Comparison of ENCODE assay signal across 10 cellular contexts in genomic region chr1:78651247-78651646, GRCh38. TPM values are rescaled to one million over a fixed set of nuclear protein-coding genes. Genes with fewer than 3 reads are reported as not detected.
A peak's percentile ranks its signal among the peaks of the same experiment; 100 is the strongest.
DNase-seq lines count a peak whose midpoint lies in the region; ATAC-seq, FAIRE-seq and TF ChIP-seq lines count a peak whose summit lies in the region.
"Had no signal": no experiment of that assay in that cellular context is flagged by ENCODE, and none has a peak within 500 bp of the region (broad histone marks: within the 10 kb centered on the region; RNA-seq: fewer than 3 reads in every experiment).

No MANE protein-coding gene starts in this region.

- H3K4me3 ChIP-seq in endothelial cell of umbilical vein (replicated peaks in 1 of 3; ENCODE audit: insufficient read depth in 1 of 3, low read depth in 1 of 3, low read length in 3 of 3), result no peak overlapping the region
- H3K4me3 ChIP-seq in OCI-LY7 (ENCODE audit: low read depth, low read length, poor library complexity, severe bottlenecking), result no peak overlapping the region
- H3K4me3 ChIP-seq in WERI-Rb-1 (ENCODE audit: low read depth, low read length), result no peak overlapping the region

- H3K4me2 ChIP-seq in endothelial cell of umbilical vein (ENCODE audit: insufficient read depth, low read length) (peak overlapping the region; percentile 81), OCI-LY7 (ENCODE audit: low read length) (no peak overlapping the region)

- H3K36me3 Mint-ChIP-seq in activated CD8-positive, alpha-beta memory T cell treated with anti-CD3 and anti-CD28 coated beads, Interleukin-2, amount 10 ng/mL, durations not matched to agents 7 days and 5 days, result peaks cover 85% of the 10 kb centered on the region

- H3K9me2 ChIP-seq in OCI-LY7 (ENCODE audit: insufficient read depth, low read length), result no peaks in the 10 kb centered on the region

- peaks cover 55% of the 10 kb centered on the region for H3K4me1 Mint-ChIP-seq in activated CD8-positive, alpha-beta memory T cell treated with anti-CD3 and anti-CD28 coated beads, Interleukin-2, amount 10 ng/mL, durations not matched to agents 7 days and 5 days

- no peaks in the 10 kb centered on the region for H4K20me1 ChIP-seq in endothelial cell of umbilical vein (replicated peaks; ENCODE audit: control insufficient read depth, extremely low read depth, insufficient read depth, low read length)
- H4K20me1 ChIP-seq in OCI-LY7 (ENCODE audit: insufficient read depth, low read length), result no peaks in the 10 kb centered on the region

- CTCF ChIA-PET in activated CD8-positive, alpha-beta memory T cell treated with anti-CD3 and anti-CD28 coated beads, Interleukin-2, amount 10 ng/mL, durations not matched to agents 7 days and 5 days (lab: Charles Lee), result interaction anchor here (0.8 kb wide), 1 partner anchor 23 kb away, joined by 3 read pairs; no protein-coding TSS in a partner anchor
- CTCF ChIA-PET in endothelial cell of umbilical vein (lab: Charles Lee) (interaction anchor here (1.0 kb wide), 1 partner anchor 33 kb away, joined by 4 read pairs; no protein-coding TSS in a partner anchor), OCI-LY7 (lab: Charles Lee; ENCODE audit: unreplicated experiment) (no interaction called here)

- BruUV-seq in endothelial cell of umbilical vein (replicated peaks; lab: Mats Ljungman, UMichigan) (no TSS peak), OCI-LY7 (replicated peaks; lab: Mats Ljungman, UMichigan) (no TSS peak)

- no peaks in the 10 kb centered on the region for H3K27me3 ChIP-seq in endothelial cell of umbilical vein (ENCODE audit: control insufficient read depth in 2 of 2, insufficient read depth in 2 of 2, low read length in 2 of 2)
- H3K27me3 ChIP-seq in WERI-Rb-1 (ENCODE audit: insufficient read depth, low read depth, severe bottlenecking), result no peaks in the 10 kb centered on the region
- H3K27me3 ChIP-seq: pancreas had no signal

- peak; percentile 45 for ATAC-seq in activated CD8-positive, alpha-beta memory T cell treated with anti-CD3 and anti-CD28 coated beads, Interleukin-2, amount 10 ng/mL, durations not matched to agents 7 days and 5 days
- ATAC-seq: pancreas had no signal

- TF ChIP-seq CTCF in endothelial cell of umbilical vein (IDR thresholded peaks at IDR 0.05; ENCODE audit: extremely low read depth in 1 of 2, insufficient read depth in 1 of 2, low read depth in 1 of 2, low read length in 2 of 2) (no peak), OCI-LY7 (conservative IDR thresholded peaks at IDR 0.05; ENCODE audit: low read length) (no peak), WERI-Rb-1 (IDR thresholded peaks at IDR 0.05; ENCODE audit: low read depth, low read length) (no peak)

- H3K27ac Mint-ChIP-seq in activated CD8-positive, alpha-beta memory T cell treated with anti-CD3 and anti-CD28 coated beads, Interleukin-2, amount 10 ng/mL, durations not matched to agents 7 days and 5 days, result peak overlapping the region; percentile 86

- POLR2A ChIA-PET in endothelial cell of umbilical vein (lab: Charles Lee) (no interaction called here), OCI-LY7 (lab: Charles Lee) (no interaction called here)

- H3K9me3 Mint-ChIP-seq in activated CD8-positive, alpha-beta memory T cell treated with anti-CD3 and anti-CD28 coated beads, Interleukin-2, amount 10 ng/mL, durations not matched to agents 7 days and 5 days (ENCODE audit: low read depth), result peaks cover 17% of the 10 kb centered on the region

- intact Hi-C loops in endothelial cell of umbilical vein (cut with micrococcal nuclease), result no loop called here
- intact Hi-C loops in OCI-LY7 (cut with micrococcal nuclease; ENCODE audit: unreplicated experiment), result no loop called here

- no peak for TF ChIP-seq POLR2A in endothelial cell of umbilical vein (IDR thresholded peaks at IDR 0.05; ENCODE audit: low read depth, low read length)

- no peaks in the 10 kb centered on the region for H3K9me1 ChIP-seq in endothelial cell of umbilical vein (replicated peaks; ENCODE audit: control insufficient read depth, extremely low read depth, insufficient read depth, low read length)

- H3K9me3 ChIP-seq in endothelial cell of umbilical vein (replicated peaks; ENCODE audit: control insufficient read depth, insufficient read depth, low read length) (no peaks in the 10 kb centered on the region), OCI-LY7 (ENCODE audit: low read length) (no peaks in the 10 kb centered on the region), WERI-Rb-1 (ENCODE audit: severe bottlenecking) (peaks cover 6% of the 10 kb centered on the region)
- H3K9me3 ChIP-seq: pancreas had no signal

- H2AFZ ChIP-seq in endothelial cell of umbilical vein (ENCODE audit: low read depth, low read length), result no peak overlapping the region
- H2AFZ ChIP-seq in OCI-LY7 (ENCODE audit: low read length), result no peak overlapping the region

- H3K9ac ChIP-seq in endothelial cell of umbilical vein (replicated peaks; ENCODE audit: extremely low read depth, insufficient read depth, low read length), result no peak overlapping the region

- peak; percentile 58 for DNase-seq in activated CD8-positive, alpha-beta memory T cell treated with anti-CD3 and anti-CD28 coated beads, Interleukin-2, amount 10 ng/mL, durations not matched to agents 7 days and 5 days
- no peak for DNase-seq in activated CD8-positive, alpha-beta memory T cell treated with anti-CD3 and anti-CD28 coated beads for 24 hours
- DNase-seq in OCI-M1 (lab: John Stamatoyannopoulos, UW), result peak; percentile 68
- DNase-seq in endothelial cell of umbilical vein (ENCODE audit: low read depth, low spot score), result peak; percentile 37
- peak; percentile 16 for DNase-seq in stimulated activated CD4-positive, alpha-beta T cell treated with anti-CD3 and anti-CD28 coated beads, Interleukin-4, amount 100 ng/mL, for 24 hours
- no peak for DNase-seq in ureter (ENCODE audit: low spot score)
- no peak for DNase-seq in OCI-LY7 (ENCODE audit: low spot score)
- no peak for DNase-seq in WERI-Rb-1

- H3K4me3 Mint-ChIP-seq in activated CD8-positive, alpha-beta memory T cell treated with anti-CD3 and anti-CD28 coated beads, Interleukin-2, amount 10 ng/mL, durations not matched to agents 7 days and 5 days, result peak overlapping the region; percentile 87

- dilution Hi-C loops in endothelial cell of umbilical vein (cut with MboI; ENCODE audit: extremely low pct_ligation_motif_present, low sequenced_read_pairs), result no loop called here

- H3K36me3 ChIP-seq in endothelial cell of umbilical vein (ENCODE audit: control insufficient read depth in 2 of 2, extremely low read depth in 1 of 2, insufficient read depth in 2 of 2, low read length in 2 of 2), result no peaks in the 10 kb centered on the region
- no peaks in the 10 kb centered on the region for H3K36me3 ChIP-seq in OCI-LY7 (ENCODE audit: insufficient read depth, low read length)
- H3K36me3 ChIP-seq in WERI-Rb-1, result no peaks in the 10 kb centered on the region
- H3K36me3 ChIP-seq: pancreas had no signal

- no peak for FAIRE-seq in endothelial cell of umbilical vein (lab: Jason Lieb, UNC)
- FAIRE-seq: pancreas had no signal

- H3K4me1 ChIP-seq in endothelial cell of umbilical vein (ENCODE audit: control insufficient read depth, extremely low read depth, insufficient read depth, low read length) (peaks cover 8% of the 10 kb centered on the region), OCI-LY7 (ENCODE audit: insufficient read depth, low read length, poor library complexity, severe bottlenecking) (no peaks in the 10 kb centered on the region)

- H3K27me3 Mint-ChIP-seq in activated CD8-positive, alpha-beta memory T cell treated with anti-CD3 and anti-CD28 coated beads, Interleukin-2, amount 10 ng/mL, durations not matched to agents 7 days and 5 days, result no peaks in the 10 kb centered on the region

- no peak overlapping the region for H3K27ac ChIP-seq in endothelial cell of umbilical vein (ENCODE audit: insufficient read depth, low read depth, low read length)
- no peak overlapping the region for H3K27ac ChIP-seq in OCI-LY7 (ENCODE audit: low read depth, low read length, poor library complexity, severe bottlenecking)
- H3K27ac ChIP-seq in WERI-Rb-1, result no peak overlapping the region
- H3K27ac ChIP-seq: pancreas, VCaP had no signal

- H3K79me2 ChIP-seq in endothelial cell of umbilical vein (ENCODE audit: control insufficient read depth, insufficient read depth, low read length), result no peaks in the 10 kb centered on the region
- H3K79me2 ChIP-seq in OCI-LY7 (ENCODE audit: insufficient read depth, low read depth, low read length), result no peaks in the 10 kb centered on the region

TF ChIP-seq in endothelial cell of umbilical vein, 7 proteins besides CTCF, POLR2A, EP300 and RAD21 (continues in another document):
- no peak for TF ChIP-seq POLR2AphosphoS5 (IDR thresholded peaks at IDR 0.05; ENCODE audit: insufficient read depth, low read depth, low read length)
- no peak for TF ChIP-seq JUN (IDR thresholded peaks at IDR 0.05; ENCODE audit: borderline replicate concordance, insufficient read depth, insufficient read length, low read depth)

RNA-seq across cellular contexts. Expression of gene IFI44, which starts 1.6 kb away (rescaled TPM):
- 100 to 1,000 TPM; 155 to 367 TPM for total RNA-seq in activated CD8-positive, alpha-beta memory T cell treated with anti-CD3 and anti-CD28 coated beads, Interleukin-2, amount 10 ng/mL, durations not matched to agents 7 days and 5 days
- 9.6 and 11.8 TPM in 2 replicates for total RNA-seq in endothelial cell of umbilical vein
- polyA plus RNA-seq in endothelial cell of umbilical vein, result 10.1 and 12.3 TPM in 2 replicates
- 14.2 and 16.1 TPM in 2 replicates for polyA plus RNA-seq in endothelial cell of umbilical vein (2011; cell fraction: cytosol; rRNA removed)
- 45.8 and 48.3 TPM in 2 replicates for polyA plus RNA-seq in endothelial cell of umbilical vein (2011; cell fraction: nucleus; rRNA removed)
- 17.1 and 29.7 TPM in 2 replicates for polyA plus RNA-seq in endothelial cell of umbilical vein (2012)
- 20.1 and 21.7 TPM in 2 replicates for polyA minus RNA-seq in endothelial cell of umbilical vein
- polyA minus RNA-seq in endothelial cell of umbilical vein (2011; cell fraction: cytosol; rRNA and poly(A)+ RNA removed), result 0.92 TPM
- polyA minus RNA-seq in endothelial cell of umbilical vein (2011; cell fraction: nucleus; rRNA and poly(A)+ RNA removed), result 24.0 and 30.1 TPM in 2 replicates
- 19.7 TPM for total RNA-seq in ureter
- not detected in 2 replicates for total RNA-seq in OCI-LY7 (2014; rRNA removed; shearing (Covaris generic))
- not detected in 2 replicates for total RNA-seq in OCI-LY7 (2022)

RNA-seq across cellular contexts. Expression of gene IFI44L, which starts 31.0 kb away (rescaled TPM):
- 100 to 1,000 TPM; 158 to 443 TPM for total RNA-seq in activated CD8-positive, alpha-beta memory T cell treated with anti-CD3 and anti-CD28 coated beads, Interleukin-2, amount 10 ng/mL, durations not matched to agents 7 days and 5 days
- 1.5 and 2.8 TPM in 2 replicates for total RNA-seq in endothelial cell of umbilical vein
- polyA plus RNA-seq in endothelial cell of umbilical vein, result 1.9 and 2.9 TPM in 2 replicates
- polyA plus RNA-seq in endothelial cell of umbilical vein (2011; cell fraction: cytosol; rRNA removed), result 1.9 TPM in 2 replicates
- polyA plus RNA-seq in endothelial cell of umbilical vein (2011; cell fraction: nucleus; rRNA removed), result 8.1 TPM in 2 replicates
- 3.5 and 4.2 TPM in 2 replicates for polyA plus RNA-seq in endothelial cell of umbilical vein (2012)
- 6.2 and 7.1 TPM in 2 replicates for polyA minus RNA-seq in endothelial cell of umbilical vein
- 1.0 TPM for polyA minus RNA-seq in endothelial cell of umbilical vein (2011; cell fraction: cytosol; rRNA and poly(A)+ RNA removed)
- polyA minus RNA-seq in endothelial cell of umbilical vein (2011; cell fraction: nucleus; rRNA and poly(A)+ RNA removed), result 9.0 and 14.1 TPM in 2 replicates
- 9.0 TPM for total RNA-seq in ureter
- not detected in 2 replicates for total RNA-seq in OCI-LY7 (2014; rRNA removed; shearing (Covaris generic))
- total RNA-seq in OCI-LY7 (2022), result not detected in 2 replicates

Comparison
In these comparisons a context has a peak if more than half of its experiments do, and no peak if none do; other contexts are left out.
1. DNase-seq: peak in activated CD8-positive, alpha-beta memory T cell treated with anti-CD3 and anti-CD28 coated beads, Interleukin-2, amount 10 ng/mL, durations not matched to agents 7 days and 5 days (single experiment), OCI-M1 (single experiment), endothelial cell of umbilical vein (single experiment) and stimulated activated CD4-positive, alpha-beta T cell treated with anti-CD3 and anti-CD28 coated beads, Interleukin-4, amount 100 ng/mL, for 24 hours (single experiment); none in activated CD8-positive, alpha-beta memory T cell treated with anti-CD3 and anti-CD28 coated beads for 24 hours (single experiment), ureter (single experiment), OCI-LY7 (single experiment) and WERI-Rb-1 (single experiment).
2. RNA of gene IFI44L, which starts 31.0 kb away (total RNA-seq): 158 to 443 TPM in activated CD8-positive, alpha-beta memory T cell treated with anti-CD3 and anti-CD28 coated beads, Interleukin-2, amount 10 ng/mL, durations not matched to agents 7 days and 5 days; 9.0 TPM in ureter (single experiment), 1.5 to 2.8 TPM in endothelial cell of umbilical vein and not detected in OCI-LY7; every median in the first group is over 10 times any median in the second.